In the genomic region with DNA sequence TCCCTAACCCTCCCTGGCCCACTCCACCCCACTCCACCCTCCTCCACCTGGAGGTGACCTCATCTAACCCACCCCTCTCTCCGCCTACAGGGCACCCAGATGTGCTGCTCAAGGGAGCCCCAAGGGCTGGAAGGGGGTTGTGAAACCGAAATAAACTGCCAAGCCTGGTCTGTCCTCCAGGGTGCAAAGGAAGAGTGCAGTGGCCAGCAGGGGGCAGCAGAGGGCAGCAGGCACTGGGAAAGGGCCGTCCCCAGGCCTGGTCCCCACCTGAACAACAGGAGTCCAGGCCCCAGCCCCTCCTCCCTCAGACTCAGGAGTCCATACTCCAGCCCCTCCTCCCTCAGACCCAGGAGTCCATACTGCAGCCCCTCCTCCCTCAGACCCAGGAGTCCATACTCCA, we compare ENCODE assay signal across 1 cellular context.
A peak's percentile ranks its signal among the peaks of the same experiment; 100 is the strongest.
TF ChIP-seq lines count a peak whose summit lies in the region.

No MANE protein-coding gene starts in this region.

TF ChIP-seq in HepG2, 621 proteins besides CTCF, POLR2A, EP300 and RAD21 (continued from another document and continues in another):
- TF ChIP-seq, protein P1, sequence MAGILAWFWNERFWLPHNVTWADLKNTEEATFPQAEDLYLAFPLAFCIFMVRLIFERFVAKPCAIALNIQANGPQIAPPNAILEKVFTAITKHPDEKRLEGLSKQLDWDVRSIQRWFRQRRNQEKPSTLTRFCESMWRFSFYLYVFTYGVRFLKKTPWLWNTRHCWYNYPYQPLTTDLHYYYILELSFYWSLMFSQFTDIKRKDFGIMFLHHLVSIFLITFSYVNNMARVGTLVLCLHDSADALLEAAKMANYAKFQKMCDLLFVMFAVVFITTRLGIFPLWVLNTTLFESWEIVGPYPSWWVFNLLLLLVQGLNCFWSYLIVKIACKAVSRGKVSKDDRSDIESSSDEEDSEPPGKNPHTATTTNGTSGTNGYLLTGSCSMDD (CRISPR knock-in tag; IDR thresholded peaks at IDR 0.05) = no peak
- no peak for TF ChIP-seq SNAPC4 (CRISPR knock-in tag; IDR thresholded peaks at IDR 0.05)
- TF ChIP-seq, protein P2, sequence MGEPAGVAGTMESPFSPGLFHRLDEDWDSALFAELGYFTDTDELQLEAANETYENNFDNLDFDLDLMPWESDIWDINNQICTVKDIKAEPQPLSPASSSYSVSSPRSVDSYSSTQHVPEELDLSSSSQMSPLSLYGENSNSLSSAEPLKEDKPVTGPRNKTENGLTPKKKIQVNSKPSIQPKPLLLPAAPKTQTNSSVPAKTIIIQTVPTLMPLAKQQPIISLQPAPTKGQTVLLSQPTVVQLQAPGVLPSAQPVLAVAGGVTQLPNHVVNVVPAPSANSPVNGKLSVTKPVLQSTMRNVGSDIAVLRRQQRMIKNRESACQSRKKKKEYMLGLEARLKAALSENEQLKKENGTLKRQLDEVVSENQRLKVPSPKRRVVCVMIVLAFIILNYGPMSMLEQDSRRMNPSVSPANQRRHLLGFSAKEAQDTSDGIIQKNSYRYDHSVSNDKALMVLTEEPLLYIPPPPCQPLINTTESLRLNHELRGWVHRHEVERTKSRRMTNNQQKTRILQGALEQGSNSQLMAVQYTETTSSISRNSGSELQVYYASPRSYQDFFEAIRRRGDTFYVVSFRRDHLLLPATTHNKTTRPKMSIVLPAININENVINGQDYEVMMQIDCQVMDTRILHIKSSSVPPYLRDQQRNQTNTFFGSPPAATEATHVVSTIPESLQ (CRISPR knock-in tag; conservative IDR thresholded peaks at IDR 0.05) = no peak
- no peak for TF ChIP-seq ZNF441 (CRISPR knock-in tag; IDR thresholded peaks at IDR 0.05; ENCODE audit: borderline replicate concordance)
- TF ChIP-seq ZNF879 (CRISPR knock-in tag; IDR thresholded peaks at IDR 0.05) = no peak
- TF ChIP-seq ZNF816 (CRISPR knock-in tag; IDR thresholded peaks at IDR 0.05; ENCODE audit: borderline replicate concordance) = no peak
- TF ChIP-seq CBX5 (CRISPR knock-in tag; IDR thresholded peaks at IDR 0.05; ENCODE audit: borderline replicate concordance) = peak; percentile 75; the same call in 1 of the 2 replicates
- peak; percentile 44; the same call in 1 of the 2 replicates for TF ChIP-seq KDM2A (CRISPR knock-in tag; IDR thresholded peaks at IDR 0.05; ENCODE audit: borderline replicate concordance, low read depth)
- TF ChIP-seq ZNF839 (CRISPR knock-in tag; IDR thresholded peaks at IDR 0.05; ENCODE audit: borderline replicate concordance) = no peak
- TF ChIP-seq SPEN (CRISPR knock-in tag; IDR thresholded peaks at IDR 0.05; ENCODE audit: low read depth) = peak; percentile 59
- TF ChIP-seq MAFF (IDR thresholded peaks at IDR 0.05; ENCODE audit: low read depth, low read length) = no peak
- peak; percentile 11; the same call in 1 of the 2 replicates for TF ChIP-seq MYC (CRISPR knock-in tag; IDR thresholded peaks at IDR 0.05; ENCODE audit: borderline replicate concordance)
- no peak for TF ChIP-seq HDAC6 (IDR thresholded peaks at IDR 0.05; ENCODE audit: low read depth, low read length)
- no peak for TF ChIP-seq CENPT (CRISPR knock-in tag; IDR thresholded peaks at IDR 0.05; ENCODE audit: low read depth)
- peak; percentile 42; the same call in 1 of the 2 replicates for TF ChIP-seq PHF21A (CRISPR knock-in tag; IDR thresholded peaks at IDR 0.05)
- no peak for TF ChIP-seq ZZZ3 (CRISPR knock-in tag; IDR thresholded peaks at IDR 0.05; ENCODE audit: borderline replicate concordance)
- no peak for TF ChIP-seq ELF1 (CRISPR knock-in tag; IDR thresholded peaks at IDR 0.05)
- TF ChIP-seq ZSCAN12 (CRISPR knock-in tag; IDR thresholded peaks at IDR 0.05) = no peak
- TF ChIP-seq ZNF430 (CRISPR knock-in tag; IDR thresholded peaks at IDR 0.05) = no peak
- no peak for TF ChIP-seq TOPORS (CRISPR knock-in tag; IDR thresholded peaks at IDR 0.05)
- TF ChIP-seq, protein P3, sequence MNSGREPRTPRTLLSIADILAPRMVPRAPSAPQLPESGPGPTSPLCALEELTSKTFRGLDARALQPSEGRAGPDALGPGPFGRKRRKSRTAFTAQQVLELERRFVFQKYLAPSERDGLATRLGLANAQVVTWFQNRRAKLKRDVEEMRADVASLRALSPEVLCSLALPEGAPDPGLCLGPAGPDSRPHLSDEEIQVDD (CRISPR knock-in tag; IDR thresholded peaks at IDR 0.05; ENCODE audit: borderline replicate concordance) = no peak
- TF ChIP-seq, protein P4, sequence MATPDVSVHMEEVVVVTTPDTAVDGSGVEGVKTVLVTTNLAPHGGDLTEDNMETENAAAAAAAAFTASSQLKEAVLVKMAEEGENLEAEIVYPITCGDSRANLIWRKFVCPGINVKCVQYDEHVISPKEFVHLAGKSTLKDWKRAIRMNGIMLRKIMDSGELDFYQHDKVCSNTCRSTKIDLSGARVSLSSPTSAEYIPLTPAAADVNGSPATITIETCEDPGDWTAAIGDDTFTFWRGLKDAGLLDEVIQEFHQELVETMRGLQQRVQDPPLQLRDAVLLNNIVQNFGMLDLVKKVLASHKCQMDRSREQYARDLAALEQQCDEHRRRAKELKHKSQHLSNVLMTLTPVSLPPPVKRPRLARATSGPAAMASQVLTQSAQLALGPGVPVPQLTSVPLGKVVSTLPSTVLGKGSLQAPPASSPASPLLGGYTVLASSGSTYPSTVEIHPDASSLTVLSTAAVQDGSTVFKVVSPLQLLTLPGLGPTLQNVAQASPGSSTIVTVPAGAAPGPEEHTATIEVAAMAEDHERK (CRISPR knock-in tag; IDR thresholded peaks at IDR 0.05; ENCODE audit: low read depth) = no peak
- no peak for TF ChIP-seq TRAFD1 (CRISPR knock-in tag; IDR thresholded peaks at IDR 0.05; ENCODE audit: borderline replicate concordance)
- no peak for TF ChIP-seq SYNCRIP (IDR thresholded peaks at IDR 0.05; ENCODE audit: insufficient read depth, low read depth, low read length)
- TF ChIP-seq NONO (IDR thresholded peaks at IDR 0.05) = no peak
- TF ChIP-seq NONO (CRISPR knock-in tag; conservative IDR thresholded peaks at IDR 0.05) = no peak
- TF ChIP-seq GATAD1 (CRISPR knock-in tag; IDR thresholded peaks at IDR 0.05) = 0 out of 2 replicates have a peak, but pooled peaks have one; percentile 30
- no peak for TF ChIP-seq ZNF782 (CRISPR knock-in tag; IDR thresholded peaks at IDR 0.05; ENCODE audit: borderline replicate concordance)
- TF ChIP-seq RXRB (CRISPR knock-in tag; IDR thresholded peaks at IDR 0.05; ENCODE audit: borderline replicate concordance) = peak; percentile 40; the same call in 1 of the 2 replicates
- TF ChIP-seq KDM5B (CRISPR knock-in tag; IDR thresholded peaks at IDR 0.05; ENCODE audit: borderline replicate concordance) = peak; percentile 53; the same call in 1 of the 2 replicates
- TF ChIP-seq MTA1 (CRISPR knock-in tag; IDR thresholded peaks at IDR 0.05; ENCODE audit: borderline replicate concordance) = peak; percentile 72; the same call in 1 of the 2 replicates
- peak; percentile 74 for TF ChIP-seq SMC3 (IDR thresholded peaks at IDR 0.05; ENCODE audit: low read length)
- TF ChIP-seq ZNF510 (CRISPR knock-in tag; IDR thresholded peaks at IDR 0.05; ENCODE audit: low read depth) = no peak
- peak; percentile 75 for TF ChIP-seq STAG1 (CRISPR knock-in tag; IDR thresholded peaks at IDR 0.05)
- no peak for TF ChIP-seq ZNF577 (CRISPR knock-in tag; IDR thresholded peaks at IDR 0.05; ENCODE audit: borderline replicate concordance, low read depth)
- TF ChIP-seq IRF2 (CRISPR knock-in tag; IDR thresholded peaks at IDR 0.05) = 0 out of 2 replicates have a peak, but pooled peaks have one; percentile 39
- TF ChIP-seq ZNF639 (CRISPR knock-in tag; conservative IDR thresholded peaks at IDR 0.05) = no peak
- TF ChIP-seq SMAD9 (CRISPR knock-in tag; IDR thresholded peaks at IDR 0.05) = no peak
- TF ChIP-seq CSRNP1 (CRISPR knock-in tag; IDR thresholded peaks at IDR 0.05) = no peak
- TF ChIP-seq ZNF710 (CRISPR knock-in tag; IDR thresholded peaks at IDR 0.05; ENCODE audit: borderline replicate concordance) = no peak; the same call in 1 of the 2 replicates
- peak; percentile 99 for TF ChIP-seq ZSCAN22 (CRISPR knock-in tag; IDR thresholded peaks at IDR 0.05)
- TF ChIP-seq ZBTB8A (CRISPR knock-in tag; IDR thresholded peaks at IDR 0.05; ENCODE audit: borderline replicate concordance, low read depth) = no peak
- TF ChIP-seq PTBP1 (IDR thresholded peaks at IDR 0.05; ENCODE audit: low read depth, low read length, poor library complexity, severe bottlenecking) = no peak
- no peak for TF ChIP-seq ZNF205 (CRISPR knock-in tag; IDR thresholded peaks at IDR 0.05)
- TF ChIP-seq KAT7 (CRISPR knock-in tag; IDR thresholded peaks at IDR 0.05; ENCODE audit: borderline replicate concordance) = no peak
- peak; percentile 41; the same call in 1 of the 2 replicates for TF ChIP-seq HES4 (CRISPR knock-in tag; IDR thresholded peaks at IDR 0.05; ENCODE audit: borderline replicate concordance)
